ENCODE assay signal across 1 cellular context in genomic region chr12:5050542-5050941, GRCh38.
TF ChIP-seq lines count a peak whose summit lies in the region.

No MANE protein-coding gene starts in this region.

TF ChIP-seq in GM23338, 12 proteins besides CTCF, POLR2A, EP300 and RAD21 (continued from another document):
- TF ChIP-seq REST (IDR thresholded peaks at IDR 0.05; ENCODE audit: unreplicated experiment) (no peak), ZNF462 (CRISPR knock-in tag; IDR thresholded peaks at IDR 0.05) (no peak), JUNB (IDR thresholded peaks at IDR 0.05; ENCODE audit: unreplicated experiment) (no peak), ZNF331 (CRISPR knock-in tag; IDR thresholded peaks at IDR 0.05; ENCODE audit: low read depth) (no peak), POLR2AphosphoS5 (IDR thresholded peaks at IDR 0.05; ENCODE audit: low read depth) (no peak), EZH2phosphoT487 (IDR thresholded peaks at IDR 0.05; ENCODE audit: unreplicated experiment) (no peak), EZH2 (IDR thresholded peaks at IDR 0.05; ENCODE audit: low read depth, unreplicated experiment) (no peak)
